In the genomic region with DNA sequence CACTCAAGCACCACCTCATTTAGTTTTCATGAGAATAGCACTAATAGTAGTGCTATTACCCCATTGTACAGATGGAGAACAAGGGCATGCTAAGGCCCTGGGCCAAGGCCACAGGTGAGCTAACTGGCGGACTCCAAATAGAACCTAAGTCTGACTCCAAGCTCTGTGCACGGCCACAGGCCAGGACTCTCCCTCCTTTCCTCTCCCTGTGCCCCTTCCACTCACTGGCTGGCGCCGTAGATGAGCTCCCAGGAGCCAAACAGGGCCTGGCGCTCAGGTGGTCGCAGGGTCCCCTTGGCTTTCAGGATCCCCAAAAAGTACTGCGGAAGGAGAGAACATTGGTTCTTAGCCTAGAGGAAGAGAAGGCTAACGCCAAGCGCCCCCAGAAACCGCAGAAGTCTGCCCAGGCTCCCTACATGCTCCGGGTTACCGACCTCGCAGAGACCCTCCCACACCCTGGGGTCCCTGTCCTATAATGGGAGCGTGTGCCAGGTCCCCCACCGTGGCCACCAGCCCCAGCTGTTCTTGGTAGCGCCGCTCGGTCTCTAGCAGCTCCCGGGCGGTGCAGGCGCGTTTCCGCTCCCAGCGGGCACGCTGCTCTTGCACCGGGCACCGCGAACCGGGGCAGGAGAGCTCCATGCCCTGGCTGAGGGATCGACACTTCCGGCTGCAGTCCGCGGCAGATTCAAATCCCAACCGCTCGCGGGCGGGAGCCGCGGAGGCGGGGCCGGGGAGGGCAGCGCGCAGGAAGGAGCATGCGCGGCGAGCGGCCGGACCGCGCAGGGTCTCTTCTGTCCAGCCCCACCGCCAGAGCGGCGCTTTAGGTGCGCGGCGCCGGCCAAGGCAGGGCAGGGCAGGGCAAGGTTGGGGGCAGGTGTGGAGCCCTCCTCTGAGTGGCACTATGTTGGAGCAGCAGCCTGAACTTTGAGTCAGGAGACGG, we compare ENCODE assay signal across 8 cellular contexts. TPM values are rescaled to one million over a fixed set of nuclear protein-coding genes. Genes with fewer than 3 reads are reported as not detected.
DNase-seq lines count a peak whose midpoint lies in the region; ATAC-seq and TF ChIP-seq lines count a peak whose summit lies in the region.

TSS of gene ARHGEF39 (minus strand) at position 665 of the 940 bp plus-strand sequence. CDS start at position 639, 26 bp downstream.

- H3K79me2 ChIP-seq in SU-DHL-6 (ENCODE audit: insufficient read depth, low read length), result 0 out of 2 replicates have a peak, but pooled peaks cover 8% of the 10 kb centered on the region

- peak within 1 kb of the TSS; percentile 79 for H2AFZ ChIP-seq in SU-DHL-6 (ENCODE audit: low read depth, low read length, severe bottlenecking)

- H3F3A ChIP-seq in SU-DHL-6 (ENCODE audit: insufficient read depth), result peaks cover 46% of the 10 kb centered on the region

- no peaks in the 10 kb centered on the region for H4K20me1 ChIP-seq in SU-DHL-6 (ENCODE audit: low read depth, low read length)

- H3K4me3 ChIP-seq in GM12875 (ENCODE audit: low read depth, low read length), result peak within 1 kb of the TSS; percentile 70
- H3K4me3 ChIP-seq in SU-DHL-6 (ENCODE audit: insufficient read depth, low read length, poor library complexity, severe bottlenecking), result peak within 1 kb of the TSS; percentile 64
- H3K4me3 ChIP-seq in right cardiac atrium (ENCODE audit: low read length), result peak within 1 kb of the TSS; percentile 48
- H3K4me3 ChIP-seq in psoas muscle, result peak within 1 kb of the TSS; percentile 67

- H3K27ac ChIP-seq in SU-DHL-6 (ENCODE audit: low read depth, low read length) (peak within 1 kb of the TSS; percentile 86), right cardiac atrium (ENCODE audit: low read length) (peak within 1 kb of the TSS; percentile 29), psoas muscle (peak within 1 kb of the TSS; percentile 61)

- H3K9ac ChIP-seq in SU-DHL-6 (ENCODE audit: low read length), result peak within 1 kb of the TSS; percentile 80

- H3K9me3 ChIP-seq in SU-DHL-6 (ENCODE audit: insufficient read depth, low read length), result no peaks in the 10 kb centered on the region
- H3K9me3 ChIP-seq in right cardiac atrium (ENCODE audit: control insufficient read depth, low read length), result no peaks in the 10 kb centered on the region
- H3K9me3 ChIP-seq in psoas muscle, result no peaks in the 10 kb centered on the region

- H3K27me3 ChIP-seq in SU-DHL-6 (ENCODE audit: low read length) (no peaks in the 10 kb centered on the region), right cardiac atrium (ENCODE audit: control insufficient read depth, insufficient read depth) (no peaks in the 10 kb centered on the region), psoas muscle (ENCODE audit: insufficient read depth in 3 of 3, low read length in 2 of 3) (no peaks in the 10 kb centered on the region)

- peak within 1 kb of the TSS; percentile 70 for H3K4me2 ChIP-seq in SU-DHL-6 (ENCODE audit: low read depth, low read length, poor library complexity, severe bottlenecking)

- intact Hi-C loops in right cardiac atrium (cut with DNase I) (loop anchor here in 3 of 4 donors (5.0 to 10.0 kb wide), 3 partner anchors 32 to 68 kb away; partner anchors contain the start of genes CREB3 (in 2 of the 3) and TLN1 (in 2 of the 3)), psoas muscle (cut with DNase I) (loop anchor here (5.0 kb wide), 1 partner anchor 32 kb away; no protein-coding TSS in a partner anchor)

- ATAC-seq in HG02623 (IDR thresholded peaks at IDR 0.05; ENCODE audit: unreplicated experiment) (peak; percentile 61), right cardiac atrium (peak; percentile 86 to 88), psoas muscle (peak; percentile 82 to 88 (median 86)), HG03520 (IDR thresholded peaks at IDR 0.05; ENCODE audit: unreplicated experiment) (no peak)

- DNase-seq in NCI-H1105 (lab: John Stamatoyannopoulos, UW), result peak; percentile 85
- DNase-seq in amygdala (lab: John Stamatoyannopoulos, UW), result peak in 46 of 56 donors; percentile 12 to 79 (median 47)
- peak; percentile 84 to 93 (median 93) for DNase-seq in right cardiac atrium
- peak; percentile 85 to 89 for DNase-seq in psoas muscle

- peak; percentile 37; the same call in 1 of the 2 replicates for TF ChIP-seq CTCF in GM12875 (IDR thresholded peaks at IDR 0.05; ENCODE audit: borderline replicate concordance, insufficient read depth, low read depth, low read length)
- peak; percentile 37 for TF ChIP-seq CTCF in SU-DHL-6 (IDR thresholded peaks at IDR 0.05; ENCODE audit: insufficient read depth, low read length, poor library complexity, severe bottlenecking)
- no peak for TF ChIP-seq CTCF in psoas muscle (IDR thresholded peaks at IDR 0.05)

- H3K36me3 ChIP-seq in SU-DHL-6 (ENCODE audit: low read length), result no peaks in the 10 kb centered on the region
- H3K36me3 ChIP-seq in psoas muscle (ENCODE audit: insufficient read depth in 1 of 2, low read depth in 1 of 2), result peaks cover 0 to 16% of the 10 kb centered on the region in 2 donors

- H3K4me1 ChIP-seq in right cardiac atrium (ENCODE audit: control insufficient read depth, insufficient read depth, low read length), result no peaks in the 10 kb centered on the region
- peaks cover 24% of the 10 kb centered on the region for H3K4me1 ChIP-seq in psoas muscle

- no peaks in the 10 kb centered on the region for H3K9me2 ChIP-seq in SU-DHL-6 (replicated peaks; ENCODE audit: insufficient read depth, low read length)

- WGBS in right cardiac atrium, result 8% methylated on average over 58 of the region's 58 CpGs
- 3 to 8% (median 5%) methylated on average over 51 to 58 of the region's 58 CpGs for WGBS in psoas muscle, 3 donors

RNA-seq across cellular contexts. Expression of gene ARHGEF39, which starts in this region (rescaled TPM):
- total RNA-seq in right cardiac atrium (under 1 TPM in 3 of 4 donors, not detected in 1; 0.29 to 0.50 (median 0.34) TPM), psoas muscle (under 1 TPM in 3 of 4 donors, not detected in 1; 0.07 to 0.21 (median 0.10) TPM)
- polyA plus RNA-seq in right cardiac atrium (0.52 TPM), psoas muscle (under 1 TPM; 0.20 to 0.79 (median 0.29) TPM)

Comparison
In these comparisons a context has a peak if more than half of its experiments do, and no peak if none do; other contexts are left out.
1. Peak in DNase-seq, ATAC-seq, H3K4me3 ChIP-seq and H3K27ac ChIP-seq in right cardiac atrium; RNA of the gene not detected or under 1 TPM.
2. Peak in DNase-seq, ATAC-seq, H3K4me3 ChIP-seq and H3K27ac ChIP-seq in psoas muscle; RNA of the gene not detected or under 1 TPM.
3. H3K27ac ChIP-seq: peak in every context shown above with its lines; median percentile 86 in SU-DHL-6; 61 in psoas muscle; 29 in right cardiac atrium.